ENCODE assay signal across 26 cellular contexts in genomic region chr3:149538371-149538770, GRCh38.
"Had no signal": no experiment of that assay in that cellular context is flagged by ENCODE, and none has a peak within 500 bp of the region (broad histone marks: within the 10 kb centered on the region; RNA-seq: fewer than 3 reads in every experiment).

No MANE protein-coding gene starts in this region.

- H3K36me3 ChIP-seq: colonic mucosa, right lobe of liver, uterus had no signal

- H3K4me3 Mint-ChIP-seq: memory B cell; natural killer cell; neural crest cell; stimulated activated memory B cell treated with anti-CD40 and anti-IgM and Interleukin-4, amounts not matched to agents 10 μg/mL and 1 μg/mL and 100 μg/mL, for 72 hours; stimulated activated naive CD8-positive, alpha-beta T cell treated with anti-CD3 and anti-CD28 coated beads, Interleukin-15, Interleukin-2, amounts not matched to agents 100 ng/mL and 50 ng/mL, for 24 hours had no signal

- H3K27me3 ChIP-seq: colonic mucosa, hepatocyte, right lobe of liver, spleen, tibial artery, upper lobe of left lung, uterus had no signal

- H3K4me2 ChIP-seq: hepatocyte had no signal

- H2AFZ ChIP-seq: hepatocyte, parathyroid adenoma had no signal

- H3K9me3 ChIP-seq: colonic mucosa, left ventricle myocardium inferior, lower lobe of right lung, mucosa of descending colon, psoas muscle, right lobe of liver, spleen, tibial artery, upper lobe of left lung, uterus had no signal

- H3K4me1 Mint-ChIP-seq: stimulated activated memory B cell treated with anti-CD40 and anti-IgM and Interleukin-4, amounts not matched to agents 10 μg/mL and 1 μg/mL and 100 μg/mL, for 72 hours had no signal

- H3K4me1 ChIP-seq: colonic mucosa had no signal

- H3K9me3 Mint-ChIP-seq: memory B cell; natural killer cell; neural crest cell; stimulated activated memory B cell treated with anti-CD40 and anti-IgM and Interleukin-4, amounts not matched to agents 10 μg/mL and 1 μg/mL and 100 μg/mL, for 72 hours; stimulated activated naive CD8-positive, alpha-beta T cell treated with anti-CD3 and anti-CD28 coated beads, Interleukin-15, Interleukin-2, amounts not matched to agents 100 ng/mL and 50 ng/mL, for 24 hours had no signal

- FAIRE-seq: kidney had no signal

- H3K27ac Mint-ChIP-seq: memory B cell; natural killer cell; stimulated activated memory B cell treated with anti-CD40 and anti-IgM and Interleukin-4, amounts not matched to agents 10 μg/mL and 1 μg/mL and 100 μg/mL, for 72 hours; stimulated activated naive CD8-positive, alpha-beta T cell treated with anti-CD3 and anti-CD28 coated beads, Interleukin-15, Interleukin-2, amounts not matched to agents 100 ng/mL and 50 ng/mL, for 24 hours had no signal

- DNase-seq: colonic mucosa; dermis blood vessel endothelial cell; foreskin melanocyte; head of caudate nucleus; kidney; left cardiac atrium; left ventricle myocardium inferior; lower lobe of right lung; mucosa of descending colon; natural killer cell; psoas muscle; retina; right lobe of liver; spleen; stimulated activated CD4-positive, alpha-beta T cell treated with anti-CD3 and anti-CD28 coated beads, Interleukin-15, amount 100 ng/mL, for 24 hours; stimulated activated CD4-positive, alpha-beta T cell treated with anti-CD3 and anti-CD28 coated beads, Interleukin-1b, Interleukin-23, amount 100 ng/mL, for 48 hours; stimulated activated CD4-positive, alpha-beta T cell treated with anti-CD3 and anti-CD28 coated beads, Interleukin-4, amount 100 ng/mL, for 24 hours; tibial artery; upper lobe of left lung; uterus had no signal

- ATAC-seq: left cardiac atrium; lower lobe of right lung; mucosa of descending colon; natural killer cell; psoas muscle; right lobe of liver; stimulated activated memory B cell treated with anti-CD40 and anti-IgM and Interleukin-4, amounts not matched to agents 10 μg/mL and 1 μg/mL and 100 μg/mL, for 72 hours had no signal

- H3K27ac ChIP-seq: colonic mucosa, hepatocyte, left ventricle myocardium inferior, lower lobe of right lung, psoas muscle, right lobe of liver, spleen, uterus had no signal

- H3K9ac ChIP-seq: parathyroid adenoma had no signal

- H3K4me3 ChIP-seq: colonic mucosa, hepatocyte, left ventricle myocardium inferior, lower lobe of right lung, mucosa of descending colon, psoas muscle, right lobe of liver, spleen, tibial artery, upper lobe of left lung, uterus had no signal

- H3K36me3 Mint-ChIP-seq: memory B cell; natural killer cell; stimulated activated memory B cell treated with anti-CD40 and anti-IgM and Interleukin-4, amounts not matched to agents 10 μg/mL and 1 μg/mL and 100 μg/mL, for 72 hours had no signal
